ENCODE assay signal across 8 cellular contexts in the genomic region with DNA sequence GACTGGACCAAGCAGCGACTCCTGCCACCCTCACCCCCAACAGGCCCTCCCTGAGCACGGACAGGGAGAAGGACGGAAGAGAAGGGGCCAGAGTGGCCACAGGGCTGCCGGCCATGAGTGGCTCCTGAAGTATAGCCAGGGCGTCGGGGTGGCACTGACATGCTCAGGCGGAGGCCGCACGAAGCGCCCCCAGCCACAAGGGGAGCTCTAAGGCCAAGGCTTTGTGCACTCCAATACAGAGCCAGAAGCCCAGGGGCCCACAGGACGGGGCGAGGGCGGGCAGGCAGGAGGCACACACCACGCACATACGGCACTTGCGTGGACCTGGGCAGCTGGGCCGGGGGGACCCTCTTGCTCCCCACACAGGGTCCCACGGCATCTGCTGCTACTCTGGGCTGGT. TPM values are rescaled to one million over a fixed set of nuclear protein-coding genes. Genes with fewer than 3 reads are reported as not detected.
A peak's percentile ranks its signal among the peaks of the same experiment; 100 is the strongest.
DNase-seq lines count a peak whose midpoint lies in the region; ATAC-seq and TF ChIP-seq lines count a peak whose summit lies in the region.

No MANE protein-coding gene starts in this region.

- DNase-seq in GM12864 (ENCODE audit: low read depth) (no peak), T-helper 17 cell (no peak), left ventricle myocardium superior (no peak), COLO829 (ENCODE audit: low spot score) (no peak), esophagus squamous epithelium (lab: John Stamatoyannopoulos, UW) (no peak), DMS114 treated with DMSO at 0.1 percent for 48 hours (lab: John Stamatoyannopoulos, UW; ENCODE audit: unreplicated experiment) (no peak)

- peak overlapping the region; percentile 98 for H3K27ac Mint-ChIP-seq in T-helper 17 cell

- no peak for ATAC-seq in T-helper 17 cell
- ATAC-seq in left ventricle myocardium superior: peak; percentile 12
- ATAC-seq in HG02571 (IDR thresholded peaks at IDR 0.05; ENCODE audit: unreplicated experiment): no peak

- peaks cover 53% of the 10 kb centered on the region for H3K4me1 Mint-ChIP-seq in T-helper 17 cell

- no peaks in the 10 kb centered on the region for H3K27me3 Mint-ChIP-seq in T-helper 17 cell

- no peaks in the 10 kb centered on the region for H3K27me3 ChIP-seq in esophagus squamous epithelium

- H3K4me3 Mint-ChIP-seq in T-helper 17 cell: no peak overlapping the region

- TF ChIP-seq POLR2A in esophagus squamous epithelium (IDR thresholded peaks at IDR 0.05): no peak

- H3K27ac ChIP-seq in 22Rv1: no peak overlapping the region
- peak overlapping the region in 1 of 4 donors; percentile 6 for H3K27ac ChIP-seq in esophagus squamous epithelium

- peaks cover 9% of the 10 kb centered on the region for H3K36me3 Mint-ChIP-seq in T-helper 17 cell (ENCODE audit: low read depth)

- H3K9me3 ChIP-seq in T-helper 17 cell (ENCODE audit: control insufficient read depth, low read length, poor library complexity, severe bottlenecking): no peaks in the 10 kb centered on the region
- H3K9me3 ChIP-seq in esophagus squamous epithelium: no peaks in the 10 kb centered on the region

- TF ChIP-seq CTCF in 22Rv1 (IDR thresholded peaks at IDR 0.05): peak; percentile 47
- peak; percentile 60 for TF ChIP-seq CTCF in GM12864 (IDR thresholded peaks at IDR 0.05; ENCODE audit: low read depth, low read length, missing control alignments)
- TF ChIP-seq CTCF in esophagus squamous epithelium (IDR thresholded peaks at IDR 0.05): peak in 2 of 6 experiments; percentile 15 to 36

- 86% methylated on average over 6 of the region's 18 CpGs; no CpG with 5 or more reads in 1 of the 2 donors for WGBS in esophagus squamous epithelium, 2 donors

- H3K4me3 ChIP-seq in GM12864 (ENCODE audit: low read depth, low read length) (no peak overlapping the region), esophagus squamous epithelium (no peak overlapping the region)

- intact Hi-C loops in left ventricle myocardium superior (cut with micrococcal nuclease) (no loop called here), esophagus squamous epithelium (cut with DNase I) (no loop called here)

- peaks cover 9 to 37% (median 28%) of the 10 kb centered on the region in 3 donors for H3K4me1 ChIP-seq in esophagus squamous epithelium

- peaks cover 0 to 88% (median 0%) of the 10 kb centered on the region in 3 donors for H3K36me3 ChIP-seq in esophagus squamous epithelium

RNA-seq across cellular contexts. Expression of a gene that starts 52.0 kb away (rescaled TPM):
- total RNA-seq in T-helper 17 cell: 100 to 1,000 TPM; 465 to 578 TPM
- total RNA-seq in left ventricle myocardium superior: 72.1 TPM
- total RNA-seq in esophagus squamous epithelium: 10 to 100 TPM in 1 of 4 donors, 1 to 10 TPM in 3; 4.2 to 11.4 (median 8.0) TPM
